8 cellular contexts compared by ENCODE assay signal in genomic region chr12:124456652-124457152, GRCh38.
DNase-seq lines count a peak whose midpoint lies in the region; ATAC-seq, FAIRE-seq and TF ChIP-seq lines count a peak whose summit lies in the region.

No MANE protein-coding gene starts in this region.

- H3K27me3 ChIP-seq in Peyer's patch (no peaks in the 10 kb centered on the region), dorsolateral prefrontal cortex (no peaks in the 10 kb centered on the region)

- H3K27ac ChIP-seq in Peyer's patch (peak overlapping the region; percentile 78 to 89 (median 88)), dorsolateral prefrontal cortex (peak overlapping the region; percentile 38 to 96 (median 91))

- peaks cover 0 to 35% (median 0%) of the 10 kb centered on the region in 3 donors for H3K36me3 ChIP-seq in Peyer's patch

- no peak for TF ChIP-seq CTCF in Peyer's patch (IDR thresholded peaks at IDR 0.05)
- no peak for TF ChIP-seq CTCF in dorsolateral prefrontal cortex (IDR thresholded peaks at IDR 0.05 in 54 of 56, conservative IDR thresholded peaks at IDR 0.05 in 2 of 56; ENCODE audit: low read depth in 1 of 56, partially characterized antibody in 56 of 56)

- ATAC-seq in HG03442 (IDR thresholded peaks at IDR 0.05; ENCODE audit: unreplicated experiment) (no peak), HG03045 (IDR thresholded peaks at IDR 0.05; ENCODE audit: unreplicated experiment) (no peak)

- peaks cover 0 to 63% (median 36%) of the 10 kb centered on the region in 4 donors for H3K4me1 ChIP-seq in Peyer's patch

- no peaks in the 10 kb centered on the region for H3K9me3 ChIP-seq in Peyer's patch

- peak in 2 of 3 donors; percentile 85 to 89 for DNase-seq in Peyer's patch
- no peak for DNase-seq in dorsolateral prefrontal cortex
- DNase-seq in stimulated activated CD8-positive, alpha-beta memory T cell treated with anti-CD3 and anti-CD28 coated beads, Interleukin-4, amount 100 ng/mL, for 48 hours: peak; percentile 49
- no peak for DNase-seq in NCI-H226
- DNase-seq in H54 (ENCODE audit: insufficient read length, low spot score): no peak

- H3K4me3 ChIP-seq in Peyer's patch (peak overlapping the region; percentile 35 to 46 (median 42)), dorsolateral prefrontal cortex (peak overlapping the region in 57 of 59 donors; percentile 22 to 67 (median 52))

- intact Hi-C loops in dorsolateral prefrontal cortex (cut with DNase I): loop anchor here (5.0 kb wide), 2 partner anchors 59 to 311 kb away; no protein-coding TSS in a partner anchor

- FAIRE-seq in H54 (lab: Jason Lieb, UNC): no peak

- TF ChIP-seq POLR2A in GM19099 (IDR thresholded peaks at IDR 0.05; ENCODE audit: extremely low read depth, insufficient read length, low read depth) (peak; percentile 17), Peyer's patch (IDR thresholded peaks at IDR 0.05) (no peak), H54 (IDR thresholded peaks at IDR 0.05; ENCODE audit: low read depth, low read length) (no peak)

Comparison
In these comparisons a context has a peak if more than half of its experiments do, and no peak if none do; other contexts are left out.
1. DNase-seq: peak in Peyer's patch (2 of 3) and stimulated activated CD8-positive, alpha-beta memory T cell treated with anti-CD3 and anti-CD28 coated beads, Interleukin-4, amount 100 ng/mL, for 48 hours (single experiment); none in dorsolateral prefrontal cortex (0 of 10), NCI-H226 (single experiment) and H54 (single experiment).